ENCODE assay signal across 27 cellular contexts in genomic region chr17:30829022-30829421, GRCh38. TPM values are rescaled to one million over a fixed set of nuclear protein-coding genes. Genes with fewer than 3 reads are reported as not detected.
DNase-seq lines count a peak whose midpoint lies in the region; ATAC-seq and TF ChIP-seq lines count a peak whose summit lies in the region.
"Had no signal": no experiment of that assay in that cellular context is flagged by ENCODE, and none has a peak within 500 bp of the region (broad histone marks: within the 10 kb centered on the region; RNA-seq: fewer than 3 reads in every experiment).

No MANE protein-coding gene starts in this region.

- peaks cover 37% of the 10 kb centered on the region for H3K4me1 Mint-ChIP-seq in activated naive CD4-positive, alpha-beta T cell treated with anti-CD3 and anti-CD28 coated beads, Interleukin-2, amount 50 U/mL, for 24 hours
- H3K4me1 Mint-ChIP-seq in brain = peaks cover 31% of the 10 kb centered on the region
- peaks cover 26% of the 10 kb centered on the region for H3K4me1 Mint-ChIP-seq in chondrocyte (ENCODE audit: low read depth)

- H3K27me3 Mint-ChIP-seq in activated naive CD4-positive, alpha-beta T cell treated with anti-CD3 and anti-CD28 coated beads, Interleukin-2, amount 50 U/mL, for 24 hours = no peaks in the 10 kb centered on the region
- peaks cover 12% of the 10 kb centered on the region for H3K27me3 Mint-ChIP-seq in brain
- no peaks in the 10 kb centered on the region for H3K27me3 Mint-ChIP-seq in chondrocyte (ENCODE audit: low read depth)

- H3K27ac ChIP-seq in upper lobe of right lung = no peak overlapping the region
- H3K27ac ChIP-seq: BLaER1, HL-60, PC-9 had no signal

- H3K27me3 ChIP-seq in upper lobe of right lung = no peaks in the 10 kb centered on the region
- H3K27me3 ChIP-seq: BLaER1 had no signal

- H3K9me3 ChIP-seq in upper lobe of right lung = no peaks in the 10 kb centered on the region
- H3K9me3 ChIP-seq: BLaER1, Caco-2, HAP-1 had no signal

- in situ Hi-C loops in GM13977 (cut with MboI; ENCODE audit: low pct_unique_long_range_greater_than_20kb, low sequenced_read_pairs, unreplicated experiment) = loop anchor here (25.0 kb wide), 1 partner anchor 342 kb away; the partner anchor contains the start of gene GOSR1

- H3K4me3 ChIP-seq in upper lobe of right lung = no peak overlapping the region
- H3K4me3 ChIP-seq: BLaER1, GM12878, HAP-1, PC-9 had no signal

- peak overlapping the region; percentile 54 for H3K4me3 Mint-ChIP-seq in activated naive CD4-positive, alpha-beta T cell treated with anti-CD3 and anti-CD28 coated beads, Interleukin-2, amount 50 U/mL, for 24 hours
- H3K4me3 Mint-ChIP-seq in brain (peak overlapping the region in 3 of 5 experiments; percentile 8 to 65 (median 53)), chondrocyte (ENCODE audit: unreplicated experiment) (no peak overlapping the region)
- H3K4me3 Mint-ChIP-seq: CD8-positive, alpha-beta T cell had no signal

- H3K36me3 Mint-ChIP-seq in activated naive CD4-positive, alpha-beta T cell treated with anti-CD3 and anti-CD28 coated beads, Interleukin-2, amount 50 U/mL, for 24 hours = no peaks in the 10 kb centered on the region
- H3K36me3 Mint-ChIP-seq in brain (no peaks in the 10 kb centered on the region), chondrocyte (ENCODE audit: low read depth) (no peaks in the 10 kb centered on the region)

- TF ChIP-seq CTCF in brain (conservative IDR thresholded peaks at IDR 0.05) (no peak), upper lobe of right lung (IDR thresholded peaks at IDR 0.05) (no peak), chondrocyte (IDR thresholded peaks at IDR 0.05) (no peak), GM13977 (IDR thresholded peaks at IDR 0.05; ENCODE audit: extremely low read depth, insufficient read depth, missing control alignments) (no peak)

- no peaks in the 10 kb centered on the region for H3K9me3 Mint-ChIP-seq in activated naive CD4-positive, alpha-beta T cell treated with anti-CD3 and anti-CD28 coated beads, Interleukin-2, amount 50 U/mL, for 24 hours
- H3K9me3 Mint-ChIP-seq in brain = peaks cover 0 to 4% (median 0%) of the 10 kb centered on the region in 5 experiments
- H3K9me3 Mint-ChIP-seq in chondrocyte (ENCODE audit: low read depth) = no peaks in the 10 kb centered on the region
- H3K9me3 Mint-ChIP-seq: CD8-positive, alpha-beta T cell had no signal

- ATAC-seq in upper lobe of right lung = no peak
- ATAC-seq: CD8-positive, alpha-beta T cell; GM12878 had no signal

- no peak overlapping the region for H3K27ac Mint-ChIP-seq in activated naive CD4-positive, alpha-beta T cell treated with anti-CD3 and anti-CD28 coated beads, Interleukin-2, amount 50 U/mL, for 24 hours
- H3K27ac Mint-ChIP-seq in brain (peak overlapping the region in 1 of 5 experiments; percentile 27), chondrocyte (ENCODE audit: unreplicated experiment) (no peak overlapping the region)
- H3K27ac Mint-ChIP-seq: CD8-positive, alpha-beta T cell had no signal

- no peaks in the 10 kb centered on the region for H3K36me3 ChIP-seq in upper lobe of right lung

- no peak for DNase-seq in activated naive CD4-positive, alpha-beta T cell (lab: John Stamatoyannopoulos, UW)
- peak; percentile 86 to 90 for DNase-seq in NCI-H526 (lab: John Stamatoyannopoulos, UW)
- peak; percentile 9 for DNase-seq in upper lobe of right lung
- DNase-seq in chondrocyte (ENCODE audit: low spot score) = no peak
- DNase-seq in NCI-H187 treated with DMSO at 0.1 percent for 48 hours (lab: John Stamatoyannopoulos, UW) = no peak
- DNase-seq in GM13977 (ENCODE audit: low spot score) = no peak
- DNase-seq: Caco-2; CD8-positive, alpha-beta T cell; DMS79; EL; GDM1; GOT3; Kasumi-1; NCI-H1105; NCI-H1436 treated with DMSO at 0.1 percent for 48 hours; NCI-H1930; NCI-H2107; NCI-H446; NCI-H524 treated with DMSO at 0.1 percent for 48 hours; PC-9; SHP77 had no signal

- H3K4me1 ChIP-seq in upper lobe of right lung = peaks cover 18% of the 10 kb centered on the region

- intact Hi-C loops in upper lobe of right lung (cut with DNase I) = no loop called here

RNA-seq across cellular contexts. Expression of gene ATAD5, which starts 2.7 kb away (rescaled TPM):
- polyA plus RNA-seq in brain (ENCODE audit: insufficient read depth, low read depth, low replicate concordance) = 0.56 TPM
- total RNA-seq in upper lobe of right lung = 1.1 TPM
- 1.4 to 4.0 TPM (median 1.4 TPM) in 3 replicates for total RNA-seq in chondrocyte

RNA-seq across cellular contexts. Expression of gene CRLF3, which starts 4.5 kb away (rescaled TPM):
- 5.8 TPM for polyA plus RNA-seq in brain (ENCODE audit: insufficient read depth, low read depth, low replicate concordance)
- 20.1 TPM for total RNA-seq in upper lobe of right lung
- total RNA-seq in chondrocyte = 6.8 to 9.0 TPM (median 7.7 TPM) in 3 replicates

Comparison
In these comparisons a context has a peak if more than half of its experiments do, and no peak if none do; other contexts are left out.
1. DNase-seq: peak in NCI-H526 (2 of 2) and upper lobe of right lung (single experiment); none in activated naive CD4-positive, alpha-beta T cell (0 of 4), chondrocyte (single experiment), NCI-H187 treated with DMSO at 0.1 percent for 48 hours (single experiment) and GM13977 (single experiment).